ENCODE assay signal across 8 cellular contexts in genomic region chr20:40265872-40266533, GRCh38.
DNase-seq lines count a peak whose midpoint lies in the region; ATAC-seq and TF ChIP-seq lines count a peak whose summit lies in the region.

No MANE protein-coding gene starts in this region.

- ATAC-seq in lung (ENCODE audit: insufficient read depth, low FRiP score) = no peak
- no peak for ATAC-seq in activated naive CD4-positive, alpha-beta T cell treated with anti-CD3 and anti-CD28 coated beads, Interleukin-2, amount 50 U/mL, for 72 hours

- POLR2A ChIA-PET in Caco-2 (lab: Charles Lee) = no interaction called here

- TF ChIP-seq CTCF in Caco-2 (IDR thresholded peaks at IDR 0.05; ENCODE audit: insufficient read depth in 1 of 2, low read depth in 1 of 2, low read length in 1 of 2, severe bottlenecking in 1 of 2, unreplicated experiment in 1 of 2) = peak; percentile 72 to 81
- peak; percentile 34 for TF ChIP-seq CTCF in cardiac fibroblast (IDR thresholded peaks at IDR 0.05; ENCODE audit: low read depth, low read length)
- TF ChIP-seq CTCF in lung (IDR thresholded peaks at IDR 0.05; ENCODE audit: control extremely low read depth, extremely low read depth) = peak; percentile 7
- peak in 1 of 3 experiments; percentile 14 for TF ChIP-seq CTCF in testis (IDR thresholded peaks at IDR 0.05)

- H3K27ac ChIP-seq in lung (ENCODE audit: low read depth in 1 of 2, low read length in 1 of 2) (no peak overlapping the region), testis (no peak overlapping the region)
- H3K27ac ChIP-seq in effector memory CD4-positive, alpha-beta T cell (ENCODE audit: insufficient read depth, low read length, poor library complexity, severe bottlenecking) = no peak overlapping the region

- no peak overlapping the region for H3K27ac Mint-ChIP-seq in Caco-2 (ENCODE audit: unreplicated experiment)
- H3K27ac Mint-ChIP-seq in activated naive CD4-positive, alpha-beta T cell treated with anti-CD3 and anti-CD28 coated beads, Interleukin-2, amount 50 U/mL, for 72 hours = no peak overlapping the region

- H3K27me3 Mint-ChIP-seq in Caco-2 (ENCODE audit: insufficient read depth, unreplicated experiment) = peaks cover 21% of the 10 kb centered on the region

- no peak for TF ChIP-seq POLR2A in testis (IDR thresholded peaks at IDR 0.05)

- no TSS peak for BruUV-seq in Caco-2 (replicated peaks; lab: Mats Ljungman, UMichigan)

- no peaks in the 10 kb centered on the region for H3K36me3 Mint-ChIP-seq in Caco-2 (ENCODE audit: insufficient read depth, unreplicated experiment)
- no peaks in the 10 kb centered on the region for H3K36me3 Mint-ChIP-seq in activated naive CD4-positive, alpha-beta T cell treated with anti-CD3 and anti-CD28 coated beads, Interleukin-2, amount 50 U/mL, for 72 hours

- WGBS in lung, 2 donors = 62 to 73% methylated on average over 6 of the region's 6 CpGs
- 79 to 85% methylated on average over 6 of the region's 6 CpGs for WGBS in testis, 2 donors

- no peaks in the 10 kb centered on the region for H3K9me3 Mint-ChIP-seq in Caco-2 (ENCODE audit: unreplicated experiment)
- no peaks in the 10 kb centered on the region for H3K9me3 Mint-ChIP-seq in activated naive CD4-positive, alpha-beta T cell treated with anti-CD3 and anti-CD28 coated beads, Interleukin-2, amount 50 U/mL, for 72 hours

- H3K4me1 ChIP-seq in Caco-2 (no peaks in the 10 kb centered on the region), lung (ENCODE audit: control insufficient read depth in 2 of 2, insufficient read depth in 2 of 2, low read length in 2 of 2) (no peaks in the 10 kb centered on the region), testis (no peaks in the 10 kb centered on the region)
- no peaks in the 10 kb centered on the region for H3K4me1 ChIP-seq in effector memory CD4-positive, alpha-beta T cell (ENCODE audit: control insufficient read depth, insufficient read depth, low read length, poor library complexity, severe bottlenecking)

- DNase-seq in Caco-2 (peak in 1 of 2 experiments; percentile 66), MG63 (peak; percentile 39), cardiac fibroblast (ENCODE audit: low read depth in 2 of 2) (peak; percentile 44 to 71), lung (ENCODE audit: low spot score) (peak; percentile 35), testis (no peak), HCEC 1CT (no peak)
- no peak for DNase-seq in effector memory CD4-positive, alpha-beta T cell
- no peak for DNase-seq in activated naive CD4-positive, alpha-beta T cell treated with anti-CD3 and anti-CD28 coated beads, Interleukin-2, amount 50 U/mL, for 72 hours (ENCODE audit: low spot score in 2 of 2)

- no peaks in the 10 kb centered on the region for H3K36me3 ChIP-seq in Caco-2 (ENCODE audit: control insufficient read depth, insufficient read depth, low read length)
- no peaks in the 10 kb centered on the region for H3K36me3 ChIP-seq in MG63
- no peaks in the 10 kb centered on the region for H3K36me3 ChIP-seq in lung (ENCODE audit: control insufficient read depth in 2 of 2, insufficient read depth in 2 of 2, low read length in 2 of 2)
- no peaks in the 10 kb centered on the region for H3K36me3 ChIP-seq in testis (ENCODE audit: low read depth, missing control alignments)
- no peaks in the 10 kb centered on the region for H3K36me3 ChIP-seq in effector memory CD4-positive, alpha-beta T cell (ENCODE audit: control insufficient read depth, insufficient read depth, low read length)

- H3K4me3 ChIP-seq in Caco-2 (ENCODE audit: low read depth, low read length) (no peak overlapping the region), MG63 (no peak overlapping the region), cardiac fibroblast (replicated peaks in 1 of 2; ENCODE audit: low read depth in 2 of 2, low read length in 2 of 2) (no peak overlapping the region), lung (no peak overlapping the region), testis (no peak overlapping the region)
- no peak overlapping the region for H3K4me3 ChIP-seq in effector memory CD4-positive, alpha-beta T cell (ENCODE audit: insufficient read depth, low read depth, low read length, poor library complexity, severe bottlenecking)

- CTCF ChIA-PET in Caco-2 (lab: Charles Lee) = interaction anchor here (1.2 kb wide), 1 partner anchor 15 kb away, joined by 3 read pairs; no protein-coding TSS in a partner anchor

- no peak overlapping the region for H3K4me3 Mint-ChIP-seq in Caco-2 (ENCODE audit: unreplicated experiment)

- intact Hi-C loops in Caco-2 (cut with micrococcal nuclease; ENCODE audit: unreplicated experiment) = loop anchor here (1.0 to 10.0 kb wide), 5 partner anchors 179 to 696 kb away; no protein-coding TSS in a partner anchor
- intact Hi-C loops in testis (cut with DNase I; ENCODE audit: low total_unique reads) = no loop called here

- H3K9me3 ChIP-seq in Caco-2 (no peaks in the 10 kb centered on the region), MG63 (no peaks in the 10 kb centered on the region), lung (ENCODE audit: control insufficient read depth in 2 of 2, insufficient read depth in 1 of 2, low read length in 1 of 2) (peaks cover 0 to 3% of the 10 kb centered on the region in 2 donors), testis (no peaks in the 10 kb centered on the region)
- H3K9me3 ChIP-seq in effector memory CD4-positive, alpha-beta T cell (ENCODE audit: control insufficient read depth, low read length) = no peaks in the 10 kb centered on the region

- H3K4me1 Mint-ChIP-seq in Caco-2 (ENCODE audit: low read depth, unreplicated experiment) = no peaks in the 10 kb centered on the region

- H3K27me3 ChIP-seq in Caco-2 (replicated peaks; ENCODE audit: control insufficient read depth, insufficient read depth, low read length) (peaks cover 2% of the 10 kb centered on the region), MG63 (no peaks in the 10 kb centered on the region), lung (ENCODE audit: control insufficient read depth, insufficient read depth) (no peaks in the 10 kb centered on the region), testis (no peaks in the 10 kb centered on the region)
- H3K27me3 ChIP-seq in effector memory CD4-positive, alpha-beta T cell (replicated peaks; ENCODE audit: control insufficient read depth, insufficient read depth, low read length, poor library complexity, severe bottlenecking) = no peaks in the 10 kb centered on the region

Comparison
In these comparisons a context has a peak if more than half of its experiments do, and no peak if none do; other contexts are left out.
1. DNase-seq: peak in MG63 (single experiment), cardiac fibroblast (2 of 2) and lung (single experiment); none in testis (single experiment), HCEC 1CT (single experiment), effector memory CD4-positive, alpha-beta T cell (0 of 3) and activated naive CD4-positive, alpha-beta T cell treated with anti-CD3 and anti-CD28 coated beads, Interleukin-2, amount 50 U/mL, for 72 hours (0 of 2).